In genomic region chr14:100246809-100247428, GRCh38 we compare ENCODE assay signal across 8 cellular contexts. TPM values are rescaled to one million over a fixed set of nuclear protein-coding genes. Genes with fewer than 3 reads are reported as not detected.
DNase-seq lines count a peak whose midpoint lies in the region; ATAC-seq, FAIRE-seq and TF ChIP-seq lines count a peak whose summit lies in the region.

No MANE protein-coding gene starts in this region.

- no peak for FAIRE-seq in frontal cortex (lab: Jason Lieb, UNC)

- no peaks in the 10 kb centered on the region; a peak in 2 of 5 replicates for H3K9me3 Mint-ChIP-seq in H9

- H4K8ac ChIP-seq in H9 (replicated peaks; ENCODE audit: insufficient read length, low read depth, low read length): no peak overlapping the region

- H4K5ac ChIP-seq in H9 (ENCODE audit: insufficient read length, low read depth, low read length): no peak overlapping the region

- WGBS in H9 (ENCODE audit: extremely low coverage, insufficient read length, low lambda C conversion rate): no CpG with 5 or more reads among the region's 3 CpGs

- H3K27ac ChIP-seq in BLaER1 treated with 17β-estradiol and CSF1 and Interleukin-3, amounts not matched to agents 10 nM and 100 nM: no peak overlapping the region
- H3K27ac ChIP-seq in H9 (ENCODE audit: insufficient read length, low read depth, low read length): no peak overlapping the region

- no peak overlapping the region; a peak in 1 of 5 replicates for H3K4me3 Mint-ChIP-seq in H9

- H3K18ac ChIP-seq in H9 (ENCODE audit: insufficient read length, low read depth, low read length): no peak overlapping the region

- no peaks in the 10 kb centered on the region for H3K27me3 ChIP-seq in BLaER1 treated with 17β-estradiol and CSF1 and Interleukin-3, amounts not matched to agents 10 nM and 100 nM
- H3K27me3 ChIP-seq in H9 (ENCODE audit: insufficient read depth, low read length): no peaks in the 10 kb centered on the region

- peak overlapping the region; percentile 22 to 88 (median 58); a peak in 2 of 7 replicates for H3K27ac Mint-ChIP-seq in H9

- H3K4me2 ChIP-seq in BLaER1 treated with 17β-estradiol and CSF1 and Interleukin-3, amounts not matched to agents 10 nM and 100 nM: peak overlapping the region; percentile 4 to 53 (median 37); a peak in 19 of 22 replicates
- H3K4me2 ChIP-seq in H9 (ENCODE audit: insufficient read depth, insufficient read length, low read length): no peak overlapping the region

- H4K20me1 ChIP-seq in BLaER1 treated with 17β-estradiol and CSF1 and Interleukin-3, amounts not matched to agents 10 nM and 100 nM: peaks cover 100% of the 10 kb centered on the region in 11 experiments
- H4K20me1 ChIP-seq in H9 (ENCODE audit: control insufficient read depth, insufficient read depth, insufficient read length): peaks cover 2% of the 10 kb centered on the region

- H4K91ac ChIP-seq in H9 (ENCODE audit: insufficient read length, low read depth, low read length): no peak overlapping the region

- H3T11ph ChIP-seq in H9 (ENCODE audit: low read length): no peak overlapping the region

- DNase-seq in H9 (peak; percentile 34), NCI-H524 (lab: John Stamatoyannopoulos, UW) (peak; percentile 71 to 89), astrocyte of the cerebellum (ENCODE audit: low read depth) (no peak), iris pigment epithelial cell (ENCODE audit: low read depth) (peak; percentile 44), superior temporal gyrus (ENCODE audit: extremely low spot score) (peak; percentile 68), frontal cortex (ENCODE audit: low spot score in 2 of 2) (no peak)

- peaks cover 17 to 27% (median 22%) of the 10 kb centered on the region in 3 experiments for H3K36me3 Mint-ChIP-seq in H9 (ENCODE audit: insufficient read depth in 1 of 3, low read depth in 3 of 3)

- TF ChIP-seq CTCF in H9 (conservative IDR thresholded peaks at IDR 0.05): peak; percentile 76
- TF ChIP-seq CTCF in astrocyte of the cerebellum (IDR thresholded peaks at IDR 0.05; ENCODE audit: low read depth, low read length, missing control alignments): peak; percentile 78

- no peak overlapping the region for H2BK12ac ChIP-seq in H9 (ENCODE audit: insufficient read length, low read depth, low read length)

- no peak overlapping the region for H2BK15ac ChIP-seq in H9 (ENCODE audit: low read depth, low read length)

- peaks cover 70% of the 10 kb centered on the region for H3K79me2 ChIP-seq in H9 (ENCODE audit: insufficient read depth, low read length)

- H2BK120ac ChIP-seq in H9 (ENCODE audit: low read depth, low read length, poor library complexity, severe bottlenecking): no peak overlapping the region

- H2BK5ac ChIP-seq in H9 (ENCODE audit: insufficient read length, low read length): no peak overlapping the region

- H3K9me3 ChIP-seq in BLaER1 treated with 17β-estradiol and CSF1 and Interleukin-3, amounts not matched to agents 10 nM and 100 nM (replicated peaks in 1 of 11): no peaks in the 10 kb centered on the region
- no peaks in the 10 kb centered on the region for H3K9me3 ChIP-seq in H9 (ENCODE audit: control insufficient read depth, low read depth, low read length)

- peaks cover 6% of the 10 kb centered on the region for H3K79me1 ChIP-seq in H9 (ENCODE audit: insufficient read depth, low read depth, low read length, poor library complexity, severe bottlenecking)

- no peaks in the 10 kb centered on the region for H3K27me3 Mint-ChIP-seq in H9 (ENCODE audit: low read depth)

- H3K23ac ChIP-seq in H9 (ENCODE audit: insufficient read length, low read depth, low read length): no peak overlapping the region

- peaks cover 46 to 89% (median 62%) of the 10 kb centered on the region in 10 experiments for H3K4me1 ChIP-seq in BLaER1 treated with 17β-estradiol and CSF1 and Interleukin-3, amounts not matched to agents 10 nM and 100 nM
- no peaks in the 10 kb centered on the region; the same call in 1 of the 2 replicates for H3K4me1 ChIP-seq in H9 (ENCODE audit: insufficient read depth, low read length)

- no peak overlapping the region for H3K14ac ChIP-seq in H9 (ENCODE audit: insufficient read depth, low read length)

- H2BK20ac ChIP-seq in H9 (ENCODE audit: low read depth, low read length, poor library complexity, severe bottlenecking): no peak overlapping the region

- H3K4ac ChIP-seq in H9 (ENCODE audit: low read depth, low read length): no peak overlapping the region

- peak overlapping the region in 1 of 11 experiments; percentile 41; a peak in 1 of 22 replicates for H3K9ac ChIP-seq in BLaER1 treated with 17β-estradiol and CSF1 and Interleukin-3, amounts not matched to agents 10 nM and 100 nM
- no peak overlapping the region for H3K9ac ChIP-seq in H9 (ENCODE audit: extremely low read depth, insufficient read length, low read length)

- no peak for ATAC-seq in GM21528 (IDR thresholded peaks at IDR 0.05; ENCODE audit: low FRiP score, unreplicated experiment)

- H3K56ac ChIP-seq in H9 (ENCODE audit: insufficient read length, low read depth, low read length): no peak overlapping the region

- peaks cover 0 to 71% (median 45%) of the 10 kb centered on the region in 11 experiments; a peak in 17 of 22 replicates for H3K36me3 ChIP-seq in BLaER1 treated with 17β-estradiol and CSF1 and Interleukin-3, amounts not matched to agents 10 nM and 100 nM

- no peaks in the 10 kb centered on the region for H3K23me2 ChIP-seq in H9 (ENCODE audit: insufficient read length, low read depth, low read length, poor library complexity, severe bottlenecking)

- H2AFZ ChIP-seq in H9 (ENCODE audit: low read length): no peak overlapping the region

- no peak overlapping the region for H2AK5ac ChIP-seq in H9 (ENCODE audit: insufficient read length, low read length)

- H3K4me3 ChIP-seq in BLaER1 treated with 17β-estradiol and CSF1 and Interleukin-3, amounts not matched to agents 10 nM and 100 nM: no peak overlapping the region
- H3K4me3 ChIP-seq in astrocyte of the cerebellum (ENCODE audit: low read depth, low read length): no peak overlapping the region

- peaks cover 38 to 46% of the 10 kb centered on the region in 2 experiments for H3K4me1 Mint-ChIP-seq in H9

- in situ Hi-C loops in astrocyte of the cerebellum (cut with HindIII; ENCODE audit: low sequenced_read_pairs): no loop called here

RNA-seq across cellular contexts. Expression of gene YY1, which starts 8.0 kb away (rescaled TPM):
- total RNA-seq in H9 (2021): 103 and 106 TPM in 2 replicates
- 47.7 TPM for total RNA-seq in frontal cortex

RNA-seq across cellular contexts. Expression of gene SLC25A29, which starts 59.3 kb away (rescaled TPM):
- 161 and 175 TPM in 2 replicates for total RNA-seq in H9 (2021)
- 45.2 TPM for total RNA-seq in frontal cortex

Comparison
In these comparisons a context has a peak if more than half of its experiments do, and no peak if none do; other contexts are left out.
1. DNase-seq: peak in H9 (single experiment), NCI-H524 (2 of 2), iris pigment epithelial cell (single experiment) and superior temporal gyrus (single experiment); none in astrocyte of the cerebellum (single experiment) and frontal cortex (0 of 2).